In genomic region chr17:39194985-39195524, GRCh38 we compare ENCODE assay signal across 10 cellular contexts. TPM values are rescaled to one million over a fixed set of nuclear protein-coding genes. Genes with fewer than 3 reads are reported as not detected.
DNase-seq lines count a peak whose midpoint lies in the region; ATAC-seq and TF ChIP-seq lines count a peak whose summit lies in the region.
"Had no signal": no experiment of that assay in that cellular context is flagged by ENCODE, and none has a peak within 500 bp of the region (broad histone marks: within the 10 kb centered on the region; RNA-seq: fewer than 3 reads in every experiment).

No MANE protein-coding gene starts in this region.

- H3K4me1 ChIP-seq in heart right ventricle (peaks cover 0 to 49% (median 34%) of the 10 kb centered on the region in 9 donors), mesodermal cell (ENCODE audit: control insufficient read depth, insufficient read depth, low read length, poor library complexity, severe bottlenecking) (peaks cover 19% of the 10 kb centered on the region), transverse colon (peaks cover 11 to 41% (median 26%) of the 10 kb centered on the region in 4 donors)

- intact Hi-C loops in Right ventricle myocardium inferior (cut with DNase I) = no loop called here
- intact Hi-C loops in heart right ventricle (cut with DNase I) = loop anchor here in 1 of 10 donors (10.0 kb wide), 1 partner anchor 840 kb away; the partner anchor contains the start of gene SOCS7
- intact Hi-C loops in transverse colon (cut with DNase I; ENCODE audit: low total_unique reads) = no loop called here

- H3K9me3 ChIP-seq in heart right ventricle (no peaks in the 10 kb centered on the region), mesodermal cell (ENCODE audit: control insufficient read depth, low read length) (no peaks in the 10 kb centered on the region), transverse colon (no peaks in the 10 kb centered on the region)
- H3K9me3 ChIP-seq: Caco-2, mucosa of descending colon had no signal

- H3K4me3 ChIP-seq in heart right ventricle (no peak overlapping the region), mesodermal cell (ENCODE audit: extremely low read depth, insufficient read depth, low read length, poor library complexity, severe bottlenecking) (peak overlapping the region; percentile 18), transverse colon (no peak overlapping the region)
- H3K4me3 ChIP-seq: mucosa of descending colon had no signal

- no peak for ATAC-seq in Right ventricle myocardium inferior
- no peak for ATAC-seq in heart right ventricle
- no peak for ATAC-seq in GM18858 (IDR thresholded peaks at IDR 0.05; ENCODE audit: unreplicated experiment)
- ATAC-seq in HG03135 (IDR thresholded peaks at IDR 0.05; ENCODE audit: unreplicated experiment) = no peak

- peaks cover 0 to 41% (median 0%) of the 10 kb centered on the region in 9 donors for H3K36me3 ChIP-seq in heart right ventricle
- H3K36me3 ChIP-seq in mesodermal cell (ENCODE audit: control insufficient read depth, insufficient read depth, low read length) = peaks cover 34% of the 10 kb centered on the region
- no peaks in the 10 kb centered on the region for H3K36me3 ChIP-seq in transverse colon

- peak overlapping the region; percentile 83 to 92 (median 88) for H3K4me3 Mint-ChIP-seq in brain

- TF ChIP-seq EP300 in transverse colon (IDR thresholded peaks at IDR 0.05; ENCODE audit: low read depth) = no peak

- WGBS in heart right ventricle, 2 donors = 65 to 73% methylated on average over 10 of the region's 10 CpGs
- WGBS in mesodermal cell (ENCODE audit: insufficient coverage in 2 of 2), 2 experiments = 37 to 67% methylated on average over 2 to 6 of the region's 10 CpGs
- 77% methylated on average over 8 of the region's 10 CpGs; no CpG with 5 or more reads in 1 of the 2 donors for WGBS in transverse colon (ENCODE audit: low coverage in 1 of 2), 2 donors

- peaks cover 67% of the 10 kb centered on the region for H3K4me1 Mint-ChIP-seq in brain

- DNase-seq in Right ventricle myocardium inferior (ENCODE audit: missing footprints) = peak; percentile 7
- no peak for DNase-seq in heart right ventricle
- no peak for DNase-seq in transverse colon
- DNase-seq in H4 (ENCODE audit: low spot score) = no peak

- no peaks in the 10 kb centered on the region for H3K27me3 ChIP-seq in heart right ventricle
- no peaks in the 10 kb centered on the region for H3K27me3 ChIP-seq in transverse colon

- H3K36me3 Mint-ChIP-seq in brain = peaks cover 22% of the 10 kb centered on the region

- no peak for TF ChIP-seq POLR2A in transverse colon (IDR thresholded peaks at IDR 0.05)

- TF ChIP-seq CTCF in heart right ventricle (IDR thresholded peaks at IDR 0.05) (no peak), brain (conservative IDR thresholded peaks at IDR 0.05) (no peak), transverse colon (IDR thresholded peaks at IDR 0.05) (no peak)

- peak overlapping the region; percentile 66 to 98 (median 95) for H3K27ac Mint-ChIP-seq in brain

- in situ Hi-C loops in transverse colon (cut with MboI; ENCODE audit: low pct_ligation_motif_present in 1 of 4, low pct_unique_long_range_greater_than_20kb in 1 of 4, low sequenced_read_pairs in 3 of 4) = no loop called here

- H3K27me3 Mint-ChIP-seq in brain = peaks cover 5% of the 10 kb centered on the region

- H3K27ac ChIP-seq in heart right ventricle (peak overlapping the region in 3 of 10 donors; percentile 10 to 41 (median 35)), mesodermal cell (ENCODE audit: low read depth, low read length, severe bottlenecking) (peak overlapping the region; percentile 20), transverse colon (peak overlapping the region in 3 of 4 donors; percentile 10 to 98 (median 17))

- H3K9me3 Mint-ChIP-seq in brain = peaks cover 0 to 5% (median 0%) of the 10 kb centered on the region in 5 experiments

RNA-seq across cellular contexts. Expression of gene CACNB1, which starts 2.4 kb away (rescaled TPM):
- total RNA-seq in Right ventricle myocardium inferior (7.4 TPM), heart right ventricle (1 to 10 TPM; 3.3 to 7.9 (median 4.6) TPM), transverse colon (10 to 100 TPM; 10.1 to 21.7 (median 11.6) TPM)
- polyA plus RNA-seq in heart right ventricle (10 to 100 TPM in 1 of 2 donors, 1 to 10 TPM in 1; 6.8 to 11.5 TPM), brain (ENCODE audit: insufficient read depth, low read depth, low replicate concordance) (20.8 TPM)
- polyA plus RNA-seq in mesodermal cell (2013, experiment 1 of 2) = 10.4 TPM
- polyA plus RNA-seq in mesodermal cell (2013, experiment 2 of 2) = 6.7 TPM
- 1.0 and 3.9 TPM in 2 replicates for total RNA-seq in H4 (2014; rRNA removed; shearing (Covaris generic))

RNA-seq across cellular contexts. Expression of gene RPL19, which starts 5.0 kb away (rescaled TPM):
- total RNA-seq in Right ventricle myocardium inferior (1,018 TPM), heart right ventricle (1,000 to 10,000 TPM in 3 of 10 donors, 100 to 1,000 TPM in 7; 907 to 1,150 (median 965) TPM), transverse colon (1,000 to 10,000 TPM; 1,146 to 2,715 (median 2,002) TPM)
- polyA plus RNA-seq in heart right ventricle (1,000 to 10,000 TPM; 1,654 to 3,029 TPM), brain (ENCODE audit: insufficient read depth, low read depth, low replicate concordance) (2,935 TPM)
- polyA plus RNA-seq in mesodermal cell (2013, experiment 1 of 2) = 2,740 TPM
- polyA plus RNA-seq in mesodermal cell (2013, experiment 2 of 2) = 2,504 TPM
- total RNA-seq in H4 (2014; rRNA removed; shearing (Covaris generic)) = 3,244 and 3,867 TPM in 2 replicates

RNA-seq across cellular contexts. Expression of gene ARL5C, which starts 29.1 kb away (rescaled TPM):
- total RNA-seq in Right ventricle myocardium inferior (not detected), heart right ventricle (not detected), transverse colon (not detected)
- polyA plus RNA-seq in heart right ventricle (not detected), brain (ENCODE audit: insufficient read depth, low read depth, low replicate concordance) (not detected)
- not detected for polyA plus RNA-seq in mesodermal cell (2013, experiment 1 of 2)
- polyA plus RNA-seq in mesodermal cell (2013, experiment 2 of 2) = not detected
- not detected in 2 replicates for total RNA-seq in H4 (2014; rRNA removed; shearing (Covaris generic))
- total RNA-seq: Caco-2, mucosa of descending colon had no signal

RNA-seq across cellular contexts. Expression of gene STAC2, which starts 30.7 kb away (rescaled TPM):
- 2.9 TPM for total RNA-seq in Right ventricle myocardium inferior
- 1 to 10 TPM in 3 of 10 donors, under 1 TPM in 6, not detected in 1; 0.09 to 2.0 (median 0.37) TPM for total RNA-seq in heart right ventricle
- polyA plus RNA-seq in heart right ventricle = 1 to 10 TPM in 1 of 2 donors, under 1 TPM in 1; 0.51 to 4.9 TPM
- 19.5 TPM for polyA plus RNA-seq in brain (ENCODE audit: insufficient read depth, low read depth, low replicate concordance)
- polyA plus RNA-seq in mesodermal cell (2013, experiment 1 of 2) = 1.3 TPM
- polyA plus RNA-seq in mesodermal cell (2013, experiment 2 of 2) = 0.81 TPM
- total RNA-seq in transverse colon = not detected
- total RNA-seq in H4 (2014; rRNA removed; shearing (Covaris generic)) = 0.04 TPM in 1 of 2 replicates, not detected in the other

RNA-seq across cellular contexts. Expression of gene PLXDC1, which starts 43.6 kb away (rescaled TPM):
- 19.3 TPM for total RNA-seq in Right ventricle myocardium inferior
- total RNA-seq in heart right ventricle = 10 to 100 TPM in 7 of 10 donors, 1 to 10 TPM in 3; 9.1 to 21.3 (median 11.2) TPM
- 10 to 100 TPM in 1 of 2 donors, 1 to 10 TPM in 1; 7.3 to 20.0 TPM for polyA plus RNA-seq in heart right ventricle
- 15.8 TPM for polyA plus RNA-seq in brain (ENCODE audit: insufficient read depth, low read depth, low replicate concordance)
- polyA plus RNA-seq in mesodermal cell (2013, experiment 1 of 2) = 1.6 TPM
- polyA plus RNA-seq in mesodermal cell (2013, experiment 2 of 2) = 1.2 TPM
- 10 to 100 TPM in 1 of 4 donors, 1 to 10 TPM in 3; 1.6 to 26.2 (median 4.3) TPM for total RNA-seq in transverse colon
- 0.21 TPM in 1 of 2 replicates, not detected in the other for total RNA-seq in H4 (2014; rRNA removed; shearing (Covaris generic))
